In the genomic region with DNA sequence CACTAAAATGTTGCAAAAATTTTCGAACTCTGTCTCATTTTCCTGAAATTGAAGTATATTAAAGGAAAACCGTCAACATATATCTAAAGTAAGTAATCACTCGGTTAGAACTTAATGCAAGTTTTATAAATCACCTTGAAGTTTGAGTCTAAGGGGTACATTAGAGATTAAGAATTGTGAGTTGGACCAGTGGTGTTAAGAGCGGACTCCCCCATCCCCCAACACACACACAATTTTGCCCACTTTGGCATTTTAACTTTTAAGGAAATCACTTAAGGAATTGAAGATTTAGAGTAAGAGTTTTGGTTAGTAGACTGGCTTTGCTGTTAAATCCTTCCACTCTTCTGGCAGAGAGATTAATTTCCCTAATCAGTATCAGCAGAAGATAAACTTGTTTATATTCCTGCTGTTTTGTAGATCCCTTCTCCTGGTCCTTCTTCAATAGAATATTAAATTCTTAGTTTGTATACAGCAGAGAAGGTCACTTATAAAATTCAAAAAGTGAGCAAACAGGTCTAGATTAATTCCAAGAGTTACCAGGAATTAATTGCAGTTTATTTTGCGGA, we compare ENCODE assay signal across 8 cellular contexts. TPM values are rescaled to one million over a fixed set of nuclear protein-coding genes. Genes with fewer than 3 reads are reported as not detected.
DNase-seq lines count a peak whose midpoint lies in the region; ATAC-seq, FAIRE-seq and TF ChIP-seq lines count a peak whose summit lies in the region.

No MANE protein-coding gene starts in this region.

- H3K18ac ChIP-seq in mesendoderm (ENCODE audit: low read length) = no peak overlapping the region

- TF ChIP-seq CTCF in A549 (IDR thresholded peaks at IDR 0.05) (no peak), HFF-Myc (IDR thresholded peaks at IDR 0.05; ENCODE audit: low read depth, low read length, missing control alignments) (no peak), brain microvascular endothelial cell (IDR thresholded peaks at IDR 0.05; ENCODE audit: low read depth, low read length, missing control alignments) (no peak)

- H3K36me3 ChIP-seq in brain microvascular endothelial cell (replicated peaks) (peaks cover 44% of the 10 kb centered on the region), mesendoderm (ENCODE audit: control insufficient read depth, insufficient read depth, low read length) (no peaks in the 10 kb centered on the region)

- H3K79me2 ChIP-seq in mesendoderm (ENCODE audit: control insufficient read depth, insufficient read depth, low read length) = peaks cover 48% of the 10 kb centered on the region

- peak overlapping the region; percentile 88 for H3K9ac ChIP-seq in mesendoderm (ENCODE audit: low read length)

- H4K5ac ChIP-seq in mesendoderm (ENCODE audit: low read length) = no peak overlapping the region

- peak overlapping the region; percentile 98 for H3K27ac ChIP-seq in A549
- H3K27ac ChIP-seq in brain microvascular endothelial cell = peak overlapping the region; percentile 94
- H3K27ac ChIP-seq in mesendoderm (ENCODE audit: low read depth, low read length) = no peak overlapping the region

- DNase-seq in A549 (ENCODE audit: low read depth in 1 of 2, low spot score in 1 of 2) = no peak
- DNase-seq in HFF-Myc (ENCODE audit: extremely low read depth, low read depth) = no peak
- no peak for DNase-seq in brain microvascular endothelial cell
- DNase-seq in mesendoderm = no peak
- DNase-seq in NCI-H2227 treated with DMSO at 0.1 percent for 48 hours (lab: John Stamatoyannopoulos, UW) = no peak
- no peak for DNase-seq in SK-N-DZ (ENCODE audit: low spot score)
- no peak for DNase-seq in posterior vena cava (ENCODE audit: low spot score)

- H3K4me1 ChIP-seq in A549 (peaks cover 23% of the 10 kb centered on the region; the same call in 2 of the 3 replicates), mesendoderm (ENCODE audit: control insufficient read depth, low read depth, low read length) (peaks cover 3% of the 10 kb centered on the region)

- H3K4me2 ChIP-seq in A549 (peak overlapping the region; percentile 76), mesendoderm (ENCODE audit: low read length) (peak overlapping the region; percentile 46)

- intact Hi-C loops in posterior vena cava (cut with DNase I) = loop anchor here (10.0 kb wide), 2 partner anchors 152 to 222 kb away; no protein-coding TSS in a partner anchor

- TF ChIP-seq POLR2A in A549 (IDR thresholded peaks at IDR 0.05; ENCODE audit: low read length) = no peak

- no peaks in the 10 kb centered on the region for H3K9me3 ChIP-seq in A549

- 2% methylated on average over 5 of the region's 5 CpGs for WGBS in A549 (ENCODE audit: missing lambda C conversion rate)
- WGBS in mesendoderm (ENCODE audit: extremely low coverage, insufficient coverage, low lambda C conversion rate) = no CpG with 5 or more reads among the region's 5 CpGs

- ATAC-seq in A549 (no peak), GM18511 (IDR thresholded peaks at IDR 0.05; ENCODE audit: unreplicated experiment) (no peak)

- no peak overlapping the region for H2BK120ac ChIP-seq in mesendoderm (ENCODE audit: low read depth, low read length)

- no peak overlapping the region for H3K4ac ChIP-seq in mesendoderm (ENCODE audit: low read depth, low read length)

- in situ Hi-C loops in brain microvascular endothelial cell (cut with HindIII; ENCODE audit: low pct_ligation_motif_present, low sequenced_read_pairs) = no loop called here

- H3K23ac ChIP-seq in mesendoderm (ENCODE audit: low read length) = no peak overlapping the region

- H3K4me3 ChIP-seq in A549 (peak overlapping the region; percentile 88), HFF-Myc (replicated peaks; ENCODE audit: low read depth, low read length) (peak overlapping the region; percentile 79), brain microvascular endothelial cell (ENCODE audit: low read depth, low read length) (peak overlapping the region; percentile 77), mesendoderm (ENCODE audit: low read length) (peak overlapping the region; percentile 96)

- no peak overlapping the region for H2BK15ac ChIP-seq in mesendoderm (replicated peaks; ENCODE audit: low read depth)

- POLR2A ChIA-PET in A549 (lab: Yijun Ruan, JAX) = interaction anchor here (0.7 to 2.2 kb wide), 4 partner anchors 134 to 226 kb away, joined by 3 to 11 read pairs (median 8); no protein-coding TSS in a partner anchor

- no peak overlapping the region for H2BK5ac ChIP-seq in mesendoderm (ENCODE audit: low read length)

- TF ChIP-seq RAD21 in A549 (conservative IDR thresholded peaks at IDR 0.05 in 1 of 2, IDR thresholded peaks at IDR 0.05 in 1 of 2) = no peak

- no peak for FAIRE-seq in A549 (lab: Jason Lieb, UNC)

- H3K79me1 ChIP-seq in mesendoderm (ENCODE audit: low read length) = no peaks in the 10 kb centered on the region

- CTCF ChIA-PET in A549 (lab: Yijun Ruan, JAX) = interaction anchor here (1.0 to 1.5 kb wide), 2 partner anchors 141 to 216 kb away, joined by 4 read pairs; no protein-coding TSS in a partner anchor

- H3K27me3 ChIP-seq in brain microvascular endothelial cell (replicated peaks) = no peaks in the 10 kb centered on the region
- no peaks in the 10 kb centered on the region for H3K27me3 ChIP-seq in mesendoderm (ENCODE audit: insufficient read depth, low read length, poor library complexity)

- H4K8ac ChIP-seq in mesendoderm (ENCODE audit: low read depth, low read length) = no peak overlapping the region

- TF ChIP-seq EP300 in A549 (IDR thresholded peaks at IDR 0.05) = no peak

- no peak overlapping the region for H3K56ac ChIP-seq in mesendoderm (ENCODE audit: low read length)

- no peak overlapping the region for H2AK5ac ChIP-seq in mesendoderm (ENCODE audit: low read length)

TF ChIP-seq in A549, 52 proteins besides CTCF, POLR2A, EP300 and RAD21:
- TF ChIP-seq MAFK (IDR thresholded peaks at IDR 0.05; ENCODE audit: partially characterized antibody) = peak; percentile 11
- TF ChIP-seq TFCP2L1 (CRISPR knock-in tag; IDR thresholded peaks at IDR 0.05) = 0 out of 2 replicates have a peak, but pooled peaks have one; percentile 2
- TF ChIP-seq JUN (IDR thresholded peaks at IDR 0.05) = peak in 1 of 2 experiments; percentile 51; a peak in 1 of 5 replicates
- no peak for TF ChIP-seq REST (IDR thresholded peaks at IDR 0.05)

RNA-seq across cellular contexts. Expression of gene HIF1A, which starts 1.5 kb away (rescaled TPM):
- polyA plus RNA-seq in A549 (2011; rRNA removed) (284 and 383 TPM in 2 replicates), A549 (2017; fragmentation: RNase III; extraction: RNeasy Plus Mini Kit Qiagen cat#74134 plus additional on column Dnase treatment) (280 to 397 TPM (median 391 TPM) in 3 replicates)
- 27.9 and 38.2 TPM in 2 replicates for polyA plus RNA-seq in A549 (2012; cell fraction: cytosol; rRNA removed)
- 38.2 and 49.4 TPM in 2 replicates for polyA plus RNA-seq in A549 (2012; cell fraction: nucleus; rRNA removed)
- 228 and 254 TPM in 2 replicates for polyA minus RNA-seq in A549 (2011; rRNA and poly(A)+ RNA removed)
- polyA plus RNA-seq in mesendoderm (2013, experiment 1 of 2) = 212 TPM
- polyA plus RNA-seq in mesendoderm (2013, experiment 2 of 2) = 208 TPM
- polyA plus RNA-seq in SK-N-DZ (2014; cell fraction: cytosol; rRNA removed) = 87.4 and 108 TPM in 2 replicates
- 53.1 and 60.4 TPM in 2 replicates for polyA plus RNA-seq in SK-N-DZ (2014; cell fraction: nucleus; rRNA removed)
- 100 to 1,000 TPM; 131 to 187 TPM for total RNA-seq in posterior vena cava
